ENCODE assay signal across 1 cellular context in genomic region chr17:32875230-32875903, GRCh38.
TF ChIP-seq lines count a peak whose summit lies in the region.

No MANE protein-coding gene starts in this region.

TF ChIP-seq in endothelial cell of umbilical vein, 7 proteins besides CTCF, POLR2A, EP300 and RAD21:
- no peak for TF ChIP-seq FOS (IDR thresholded peaks at IDR 0.05; ENCODE audit: borderline replicate concordance, insufficient read depth, low read length)
- TF ChIP-seq MAX (IDR thresholded peaks at IDR 0.05; ENCODE audit: insufficient read depth, insufficient read length), result no peak
- TF ChIP-seq POLR2AphosphoS5 (IDR thresholded peaks at IDR 0.05; ENCODE audit: insufficient read depth, low read depth, low read length), result no peak
- no peak for TF ChIP-seq JUN (IDR thresholded peaks at IDR 0.05; ENCODE audit: borderline replicate concordance, insufficient read depth, insufficient read length, low read depth)
- no peak for TF ChIP-seq EZH2 (IDR thresholded peaks at IDR 0.05; ENCODE audit: borderline replicate concordance, low read depth, low read length, severe bottlenecking)
- TF ChIP-seq GATA2 (IDR thresholded peaks at IDR 0.05; ENCODE audit: insufficient read depth, insufficient read length, low read depth, low read length), result no peak
- TF ChIP-seq MYC (IDR thresholded peaks at IDR 0.05; ENCODE audit: low read depth, low read length), result no peak
TF ChIP-seq in endothelial cell of umbilical vein: peak in this region for 0.
